Comparison of ENCODE assay signal across 23 cellular contexts in genomic region chr15:85151861-85152260, GRCh38.
A peak's percentile ranks its signal among the peaks of the same experiment; 100 is the strongest.
DNase-seq lines count a peak whose midpoint lies in the region; FAIRE-seq and TF ChIP-seq lines count a peak whose summit lies in the region.
"Had no signal": no experiment of that assay in that cellular context is flagged by ENCODE, and none has a peak within 500 bp of the region (broad histone marks: within the 10 kb centered on the region; RNA-seq: fewer than 3 reads in every experiment).

No MANE protein-coding gene starts in this region.

- intact Hi-C loops in kidney (cut with DNase I) (no loop called here), PC-9 (cut with micrococcal nuclease; ENCODE audit: unreplicated experiment) (no loop called here)

- WGBS in mesendoderm (ENCODE audit: extremely low coverage, insufficient coverage, low lambda C conversion rate), result no CpG with 5 or more reads among the region's 3 CpGs

- 0 out of 2 replicates have a peak, but pooled peaks cover 5% of the 10 kb centered on the region for H3F3A ChIP-seq in PC-9 (ENCODE audit: insufficient read depth, low read depth)

- H3K27ac ChIP-seq in brain microvascular endothelial cell (no peak overlapping the region), mesendoderm (ENCODE audit: low read depth, low read length) (no peak overlapping the region), kidney (ENCODE audit: low read depth in 2 of 2, low read length in 2 of 2) (no peak overlapping the region), PC-9 (no peak overlapping the region), substantia nigra (ENCODE audit: low read depth, low read length, poor library complexity, severe bottlenecking) (no peak overlapping the region)
- H3K27ac ChIP-seq: 22Rv1, C4-2B, GM23248, KMS-11 had no signal

- H3K9me2 ChIP-seq in PC-9 (ENCODE audit: insufficient read depth), result no peaks in the 10 kb centered on the region

- POLR2A ChIA-PET in PC-9 (lab: Charles Lee; ENCODE audit: unreplicated experiment), result no interaction called here

- H3K9me3 ChIP-seq in kidney (ENCODE audit: control insufficient read depth in 1 of 2, low read length in 2 of 2), result no peaks in the 10 kb centered on the region
- H3K9me3 ChIP-seq in PC-9 (ENCODE audit: insufficient read depth, low read depth), result no peaks in the 10 kb centered on the region

- CTCF ChIA-PET in PC-9 (lab: Charles Lee), result no interaction called here

- no peaks in the 10 kb centered on the region for H3K79me2 ChIP-seq in mesendoderm (ENCODE audit: control insufficient read depth, insufficient read depth, low read length)
- H3K79me2 ChIP-seq in PC-9 (ENCODE audit: low read depth), result no peaks in the 10 kb centered on the region

- no peak overlapping the region for H2BK120ac ChIP-seq in mesendoderm (ENCODE audit: low read depth, low read length)

- in situ Hi-C loops in brain microvascular endothelial cell (cut with HindIII; ENCODE audit: low pct_ligation_motif_present, low sequenced_read_pairs), result no loop called here

- peak; percentile 58 for DNase-seq in COLO829 (ENCODE audit: low spot score)
- DNase-seq in LHCN-M2 (ENCODE audit: low read depth), result peak; percentile 19
- DNase-seq in brain microvascular endothelial cell, result peak; percentile 48
- DNase-seq in mesendoderm, result peak; percentile 48
- no peak for DNase-seq in kidney
- DNase-seq in PC-9, result no peak
- no peak for DNase-seq in substantia nigra (lab: John Stamatoyannopoulos, UW)
- no peak for DNase-seq in DMS79 treated with DMSO at 0.1 percent for 48 hours (lab: John Stamatoyannopoulos, UW)
- DNase-seq: CD8-positive, alpha-beta T cell; DMS 273 treated with DMSO at 0.1 percent for 48 hours; DMS79; GM23248; H7; NCI-H1092; NCI-H1436; NCI-H187; NCI-H2081 treated with DMSO at 0.1 percent for 48 hours; NCI-H2171 treated with DMSO at 0.1 percent for 48 hours; NCI-H524; NCI-H774 had no signal

- FAIRE-seq in kidney (lab: Jason Lieb, UNC), result no peak

- H2BK5ac ChIP-seq in mesendoderm (ENCODE audit: low read length), result no peak overlapping the region

- TF ChIP-seq CTCF in brain microvascular endothelial cell (IDR thresholded peaks at IDR 0.05; ENCODE audit: low read depth, low read length, missing control alignments), result no peak
- TF ChIP-seq CTCF in kidney (IDR thresholded peaks at IDR 0.05; ENCODE audit: borderline replicate concordance, extremely low read depth, insufficient read depth), result no peak
- no peak for TF ChIP-seq CTCF in PC-9 (conservative IDR thresholded peaks at IDR 0.05)

- H3K4me2 ChIP-seq in mesendoderm (ENCODE audit: low read length) (no peak overlapping the region), PC-9 (no peak overlapping the region)
- H3K4me2 ChIP-seq: KMS-11 had no signal

- no peaks in the 10 kb centered on the region for H3K4me1 ChIP-seq in mesendoderm (ENCODE audit: control insufficient read depth, low read depth, low read length)
- no peaks in the 10 kb centered on the region for H3K4me1 ChIP-seq in kidney (ENCODE audit: control insufficient read depth in 1 of 2, insufficient read depth in 1 of 2, low read depth in 1 of 2, low read length in 2 of 2)
- H3K4me1 ChIP-seq in PC-9 (replicated peaks; ENCODE audit: insufficient read depth), result no peaks in the 10 kb centered on the region

- H2BK15ac ChIP-seq in mesendoderm (replicated peaks; ENCODE audit: low read depth), result no peak overlapping the region

- no peak overlapping the region for H3K18ac ChIP-seq in mesendoderm (ENCODE audit: low read length)

- no peaks in the 10 kb centered on the region for H4K20me1 ChIP-seq in PC-9 (ENCODE audit: insufficient read depth)

- H3K4me3 ChIP-seq in brain microvascular endothelial cell (ENCODE audit: low read depth, low read length) (no peak overlapping the region), mesendoderm (ENCODE audit: low read length) (no peak overlapping the region), kidney (ENCODE audit: low read length in 2 of 2) (no peak overlapping the region), PC-9 (no peak overlapping the region)
- H3K4me3 ChIP-seq: GM23248 had no signal

- no peaks in the 10 kb centered on the region for H3K79me1 ChIP-seq in mesendoderm (ENCODE audit: low read length)

- no peaks in the 10 kb centered on the region for H3K27me3 ChIP-seq in brain microvascular endothelial cell (replicated peaks)
- no peaks in the 10 kb centered on the region for H3K27me3 ChIP-seq in mesendoderm (ENCODE audit: insufficient read depth, low read length, poor library complexity)
- no peaks in the 10 kb centered on the region for H3K27me3 ChIP-seq in PC-9 (ENCODE audit: insufficient read depth, low read depth)

- H3K56ac ChIP-seq in mesendoderm (ENCODE audit: low read length), result no peak overlapping the region

- H4K8ac ChIP-seq in mesendoderm (ENCODE audit: low read depth, low read length), result no peak overlapping the region

- BruUV-seq in PC-9 (replicated peaks; lab: Mats Ljungman, UMichigan), result no TSS peak

- H3K36me3 ChIP-seq in brain microvascular endothelial cell (replicated peaks) (no peaks in the 10 kb centered on the region), mesendoderm (ENCODE audit: control insufficient read depth, insufficient read depth, low read length) (no peaks in the 10 kb centered on the region), kidney (ENCODE audit: control insufficient read depth in 1 of 2, insufficient read depth in 2 of 2, low read length in 2 of 2) (no peaks in the 10 kb centered on the region), PC-9 (ENCODE audit: low read depth) (no peaks in the 10 kb centered on the region)

- no peak overlapping the region for H3K23ac ChIP-seq in mesendoderm (ENCODE audit: low read length)

- no peak overlapping the region for H2AFZ ChIP-seq in PC-9
- H2AFZ ChIP-seq: GM23248 had no signal

- H3K9ac ChIP-seq in mesendoderm (ENCODE audit: low read length) (no peak overlapping the region), kidney (ENCODE audit: low read length in 2 of 2) (no peak overlapping the region)
- H3K9ac ChIP-seq: GM23248, KMS-11 had no signal

- H4K5ac ChIP-seq in mesendoderm (ENCODE audit: low read length), result no peak overlapping the region

- H3K4ac ChIP-seq in mesendoderm (ENCODE audit: low read depth, low read length), result no peak overlapping the region

- no peak overlapping the region for H2AK5ac ChIP-seq in mesendoderm (ENCODE audit: low read length)

Comparison
In these comparisons a context has a peak if more than half of its experiments do, and no peak if none do; other contexts are left out.
1. DNase-seq: peak in COLO829 (single experiment), LHCN-M2 (single experiment), brain microvascular endothelial cell (single experiment) and mesendoderm (single experiment); none in kidney (single experiment), PC-9 (0 of 2), substantia nigra (0 of 49) and DMS79 treated with DMSO at 0.1 percent for 48 hours (single experiment).